ENCODE assay signal across 26 cellular contexts in genomic region chr15:62866366-62866765, GRCh38.
A peak's percentile ranks its signal among the peaks of the same experiment; 100 is the strongest.
DNase-seq lines count a peak whose midpoint lies in the region; ATAC-seq and TF ChIP-seq lines count a peak whose summit lies in the region.
"Had no signal": no experiment of that assay in that cellular context is flagged by ENCODE, and none has a peak within 500 bp of the region (broad histone marks: within the 10 kb centered on the region; RNA-seq: fewer than 3 reads in every experiment).

No MANE protein-coding gene starts in this region.

- no peak overlapping the region for H3K9ac ChIP-seq in stomach smooth muscle (ENCODE audit: low read length in 2 of 2)
- H3K9ac ChIP-seq: BLaER1 had no signal

- H3K4me3 ChIP-seq in AG04450 (ENCODE audit: low read depth, low read length) (no peak overlapping the region), gastroesophageal sphincter (no peak overlapping the region), stomach smooth muscle (ENCODE audit: low read length in 2 of 2) (no peak overlapping the region)
- H3K4me3 ChIP-seq: BLaER1, SJCRH30 had no signal

- H3K4me1 Mint-ChIP-seq in osteocyte (ENCODE audit: unreplicated experiment) (peaks cover 3% of the 10 kb centered on the region), endothelial cell (ENCODE audit: unreplicated experiment) (no peaks in the 10 kb centered on the region)
- no peaks in the 10 kb centered on the region for H3K4me1 Mint-ChIP-seq in activated T-helper 1 cell treated with anti-CD3 and anti-CD28 coated beads, Interleukin-12 subunit alpha, Interleukin-12 subunit beta, Interleukin-2, Interleukin-4 antibody, amounts not matched to agents 30 ng/mL and 10 ng/mL and 1 ng/mL, durations not matched to agents 14 hours and 24 hours and 36 hours (ENCODE audit: low read depth)
- H3K4me1 Mint-ChIP-seq: CD4-positive, CD25-positive, alpha-beta regulatory T cell had no signal

- DNase-seq in AG04450 (ENCODE audit: low read depth, low spot score), result no peak
- DNase-seq in osteocyte (ENCODE audit: extremely low spot score, unreplicated experiment), result peak; percentile 69
- no peak for DNase-seq in activated T-helper 1 cell treated with anti-CD3 and anti-CD28 coated beads, Interleukin-12 subunit alpha, Interleukin-12 subunit beta, Interleukin-2, Interleukin-4 antibody, amounts not matched to agents 30 ng/mL and 10 ng/mL and 1 ng/mL, durations not matched to agents 14 hours and 24 hours and 36 hours (ENCODE audit: low spot score)
- DNase-seq in stimulated activated CD4-positive, alpha-beta T cell treated with anti-CD3 and anti-CD28 coated beads, Interleukin-4, amount 100 ng/mL, for 4 hours, result no peak
- DNase-seq in endothelial cell (ENCODE audit: low spot score), result no peak
- no peak for DNase-seq in NCI-H2196 (lab: John Stamatoyannopoulos, UW; ENCODE audit: unreplicated experiment)
- DNase-seq: 8988T; CD4-positive, CD25-positive, alpha-beta regulatory T cell; DMS153; DND-41; H7; Karpas-422; NCI-H1092; NCI-H1417 treated with DMSO at 0.1 percent for 48 hours; NCI-H1694 treated with DMSO at 0.1 percent for 48 hours; NCI-H2081 treated with DMSO at 0.1 percent for 48 hours; NCI-H2171; NCI-H345; NCI-H524 treated with DMSO at 0.1 percent for 48 hours; NCI-H774; PC-3; SJCRH30 had no signal

- TF ChIP-seq EP300 in gastroesophageal sphincter (IDR thresholded peaks at IDR 0.05), result no peak

- TF ChIP-seq CTCF in AG04450 (IDR thresholded peaks at IDR 0.05; ENCODE audit: low read depth, low read length) (no peak), gastroesophageal sphincter (IDR thresholded peaks at IDR 0.05) (no peak), osteocyte (IDR thresholded peaks at IDR 0.05) (no peak), endothelial cell (IDR thresholded peaks at IDR 0.05; ENCODE audit: unreplicated experiment) (no peak)

- no CpG with 5 or more reads among the region's 6 CpGs for WGBS in gastroesophageal sphincter (ENCODE audit: low coverage in 1 of 2), 2 donors

- H3K4me1 ChIP-seq in gastroesophageal sphincter (peaks cover 0 to 17% (median 0%) of the 10 kb centered on the region in 3 donors), stomach smooth muscle (ENCODE audit: control insufficient read depth, insufficient read depth, low read length) (peaks cover 15% of the 10 kb centered on the region)

- intact Hi-C loops in activated T-helper 1 cell treated with anti-CD3 and anti-CD28 coated beads, Interleukin-12 subunit alpha, Interleukin-12 subunit beta, Interleukin-2, Interleukin-4 antibody, amounts not matched to agents 30 ng/mL and 10 ng/mL and 1 ng/mL, durations not matched to agents 14 hours and 24 hours and 36 hours (cut with micrococcal nuclease), result no loop called here

- H3K9me3 Mint-ChIP-seq in osteocyte (ENCODE audit: unreplicated experiment), result peaks cover 12% of the 10 kb centered on the region
- H3K9me3 Mint-ChIP-seq in activated T-helper 1 cell treated with anti-CD3 and anti-CD28 coated beads, Interleukin-12 subunit alpha, Interleukin-12 subunit beta, Interleukin-2, Interleukin-4 antibody, amounts not matched to agents 30 ng/mL and 10 ng/mL and 1 ng/mL, durations not matched to agents 14 hours and 24 hours and 36 hours, result no peaks in the 10 kb centered on the region
- no peaks in the 10 kb centered on the region for H3K9me3 Mint-ChIP-seq in endothelial cell (ENCODE audit: unreplicated experiment)

- POLR2A ChIA-PET in AG04450 (lab: Yijun Ruan, JAX), result no interaction called here

- no peak overlapping the region for H3K27ac Mint-ChIP-seq in osteocyte (ENCODE audit: unreplicated experiment)
- H3K27ac Mint-ChIP-seq in activated T-helper 1 cell treated with anti-CD3 and anti-CD28 coated beads, Interleukin-12 subunit alpha, Interleukin-12 subunit beta, Interleukin-2, Interleukin-4 antibody, amounts not matched to agents 30 ng/mL and 10 ng/mL and 1 ng/mL, durations not matched to agents 14 hours and 24 hours and 36 hours, result no peak overlapping the region
- no peak overlapping the region for H3K27ac Mint-ChIP-seq in endothelial cell (ENCODE audit: unreplicated experiment)
- H3K27ac Mint-ChIP-seq: CD4-positive, CD25-positive, alpha-beta regulatory T cell had no signal

- no peaks in the 10 kb centered on the region for H3K9me3 ChIP-seq in AG04450 (ENCODE audit: control insufficient read depth, insufficient read depth, low read length)
- no peaks in the 10 kb centered on the region for H3K9me3 ChIP-seq in gastroesophageal sphincter
- H3K9me3 ChIP-seq in stomach smooth muscle (ENCODE audit: control insufficient read depth in 2 of 2, low read length in 2 of 2), result peaks cover 0 to 4% of the 10 kb centered on the region in 2 donors
- H3K9me3 ChIP-seq: BLaER1 had no signal

- H3K36me3 Mint-ChIP-seq in osteocyte (ENCODE audit: unreplicated experiment), result peaks cover 2% of the 10 kb centered on the region
- no peaks in the 10 kb centered on the region for H3K36me3 Mint-ChIP-seq in activated T-helper 1 cell treated with anti-CD3 and anti-CD28 coated beads, Interleukin-12 subunit alpha, Interleukin-12 subunit beta, Interleukin-2, Interleukin-4 antibody, amounts not matched to agents 30 ng/mL and 10 ng/mL and 1 ng/mL, durations not matched to agents 14 hours and 24 hours and 36 hours (ENCODE audit: low read depth)
- H3K36me3 Mint-ChIP-seq in endothelial cell (ENCODE audit: low read depth, unreplicated experiment), result no peaks in the 10 kb centered on the region
- H3K36me3 Mint-ChIP-seq: CD4-positive, CD25-positive, alpha-beta regulatory T cell had no signal

- no peak for ATAC-seq in gastroesophageal sphincter
- ATAC-seq: HepG2, PC-3 had no signal

- TF ChIP-seq POLR2A in gastroesophageal sphincter (IDR thresholded peaks at IDR 0.05), result no peak

- H3K36me3 ChIP-seq in gastroesophageal sphincter (no peaks in the 10 kb centered on the region), stomach smooth muscle (ENCODE audit: control insufficient read depth in 2 of 2, insufficient read depth in 2 of 2, low read length in 2 of 2) (no peaks in the 10 kb centered on the region)
- H3K36me3 ChIP-seq: BLaER1, SJCRH30 had no signal

- CTCF ChIA-PET in AG04450 (lab: Charles Lee), result no interaction called here

- H3K4me3 Mint-ChIP-seq in osteocyte (ENCODE audit: unreplicated experiment), result no peak overlapping the region
- H3K4me3 Mint-ChIP-seq in activated T-helper 1 cell treated with anti-CD3 and anti-CD28 coated beads, Interleukin-12 subunit alpha, Interleukin-12 subunit beta, Interleukin-2, Interleukin-4 antibody, amounts not matched to agents 30 ng/mL and 10 ng/mL and 1 ng/mL, durations not matched to agents 14 hours and 24 hours and 36 hours, result no peak overlapping the region
- no peak overlapping the region for H3K4me3 Mint-ChIP-seq in endothelial cell (ENCODE audit: unreplicated experiment)
- H3K4me3 Mint-ChIP-seq: CD4-positive, CD25-positive, alpha-beta regulatory T cell had no signal

- H3K27ac ChIP-seq in AG04450 (ENCODE audit: low read depth, low read length) (peak overlapping the region; percentile 11), gastroesophageal sphincter (peak overlapping the region; percentile 17 to 78 (median 71)), stomach smooth muscle (ENCODE audit: low read length) (peak overlapping the region; percentile 79)
- H3K27ac ChIP-seq: BLaER1, SJCRH30 had no signal

- H3K27me3 Mint-ChIP-seq in osteocyte (ENCODE audit: unreplicated experiment), result no peaks in the 10 kb centered on the region
- H3K27me3 Mint-ChIP-seq in activated T-helper 1 cell treated with anti-CD3 and anti-CD28 coated beads, Interleukin-12 subunit alpha, Interleukin-12 subunit beta, Interleukin-2, Interleukin-4 antibody, amounts not matched to agents 30 ng/mL and 10 ng/mL and 1 ng/mL, durations not matched to agents 14 hours and 24 hours and 36 hours (ENCODE audit: insufficient read depth), result peaks cover 8% of the 10 kb centered on the region
- H3K27me3 Mint-ChIP-seq in endothelial cell (ENCODE audit: unreplicated experiment), result peaks cover 2% of the 10 kb centered on the region

- H3K27me3 ChIP-seq in AG04450 (ENCODE audit: control insufficient read depth, insufficient read depth, low read length) (no peaks in the 10 kb centered on the region), gastroesophageal sphincter (no peaks in the 10 kb centered on the region), stomach smooth muscle (ENCODE audit: control insufficient read depth in 1 of 2, insufficient read depth in 2 of 2, low read length in 2 of 2) (no peaks in the 10 kb centered on the region)
- H3K27me3 ChIP-seq: BLaER1, SJCRH30 had no signal

Comparison
In these comparisons a context has a peak if more than half of its experiments do, and no peak if none do; other contexts are left out.
1. H3K27ac ChIP-seq: peak in every context shown above with its lines; median percentile 79 in stomach smooth muscle; 71 in gastroesophageal sphincter; 11 in AG04450.